Comparison of ENCODE assay signal across 16 cellular contexts in the genomic region with DNA sequence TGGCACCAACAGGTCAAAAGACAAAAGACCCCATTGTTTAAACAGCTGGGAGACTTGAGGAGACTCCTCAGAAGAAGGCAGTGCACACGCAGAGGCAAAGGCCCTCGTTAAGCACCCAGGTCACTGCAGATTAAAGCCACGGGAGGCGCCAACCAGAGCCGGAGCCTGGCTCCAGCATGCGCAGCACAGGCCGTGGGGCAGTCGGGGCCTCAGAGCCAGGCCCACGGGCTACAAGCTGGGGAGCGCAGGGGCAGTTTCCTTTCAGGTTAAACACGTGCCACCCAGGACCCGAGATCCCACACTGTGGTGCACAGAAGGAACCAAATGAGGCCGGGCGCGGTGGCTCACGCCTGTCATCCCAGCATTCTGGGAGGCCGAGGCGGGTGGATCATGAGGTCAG. TPM values are rescaled to one million over a fixed set of nuclear protein-coding genes. Genes with fewer than 3 reads are reported as not detected.
"Had no signal": no experiment of that assay in that cellular context is flagged by ENCODE, and none has a peak within 500 bp of the region (broad histone marks: within the 10 kb centered on the region; RNA-seq: fewer than 3 reads in every experiment).

No MANE protein-coding gene starts in this region.

- H3K27me3 Mint-ChIP-seq: activated CD4-positive, alpha-beta T cell treated with anti-CD3 and anti-CD28 coated beads, Interleukin-2, amount 10 ng/mL, durations not matched to agents 7 days and 5 days; activated naive CD4-positive, alpha-beta T cell treated with anti-CD3 and anti-CD28 coated beads, Interleukin-2, amount 10 ng/mL, durations not matched to agents 7 days and 5 days; activated naive CD8-positive, alpha-beta T cell treated with anti-CD3 and anti-CD28 coated beads, Interleukin-2, amount 50 U/mL, for 24 hours; stimulated activated naive CD8-positive, alpha-beta T cell treated with anti-CD3 and anti-CD28 coated beads, Interleukin-15, Interleukin-2, amounts not matched to agents 100 ng/mL and 50 ng/mL, for 24 hours; T-cell had no signal

- DNase-seq: activated CD4-positive, alpha-beta T cell treated with anti-CD3 and anti-CD28 coated beads, Interleukin-2, amount 10 ng/mL, durations not matched to agents 7 days and 5 days; activated CD8-positive, alpha-beta T cell treated with anti-CD3 and anti-CD28 coated beads, Interleukin-2, amount 10 ng/mL, durations not matched to agents 7 days and 5 days; activated effector memory CD4-positive, alpha-beta T cell treated with Interleukin-2 at 50 U/mL for 16 hours; activated naive CD4-positive, alpha-beta T cell treated with anti-CD3 and anti-CD28 coated beads, Interleukin-2, amount 10 ng/mL, durations not matched to agents 7 days and 5 days; activated naive CD8-positive, alpha-beta T cell treated with anti-CD3 and anti-CD28 coated beads, Interleukin-2, amount 50 U/mL, for 24 hours; activated T-cell treated with anti-CD3 and anti-CD28 coated beads, Interleukin-2, amount 50 U/mL, for 48 hours; effector CD8-positive, alpha-beta T cell; left colon; nucleus accumbens; retina; T-cell had no signal

- H3K36me3 Mint-ChIP-seq: T-cell had no signal

- H3K27ac ChIP-seq: ascending aorta had no signal

- H3K9me3 ChIP-seq: ascending aorta, upper lobe of left lung had no signal

- ATAC-seq: activated CD8-positive, alpha-beta T cell treated with anti-CD3 and anti-CD28 coated beads, Interleukin-2, amount 10 ng/mL, durations not matched to agents 7 days and 5 days; activated naive CD8-positive, alpha-beta T cell treated with anti-CD3 and anti-CD28 coated beads, Interleukin-2, amount 50 U/mL, for 24 hours; left colon; T-cell had no signal

- H3K36me3 ChIP-seq: ascending aorta had no signal

- H3K9me3 Mint-ChIP-seq: activated CD4-positive, alpha-beta T cell treated with anti-CD3 and anti-CD28 coated beads, Interleukin-2, amount 10 ng/mL, durations not matched to agents 7 days and 5 days; activated naive CD4-positive, alpha-beta T cell treated with anti-CD3 and anti-CD28 coated beads, Interleukin-2, amount 10 ng/mL, durations not matched to agents 7 days and 5 days; activated naive CD8-positive, alpha-beta T cell treated with anti-CD3 and anti-CD28 coated beads, Interleukin-2, amount 50 U/mL, for 24 hours; nephron; stimulated activated naive CD8-positive, alpha-beta T cell treated with anti-CD3 and anti-CD28 coated beads, Interleukin-15, Interleukin-2, amounts not matched to agents 100 ng/mL and 50 ng/mL, for 24 hours; T-cell had no signal

- H3K4me3 ChIP-seq: ascending aorta, lung, upper lobe of left lung had no signal

- H3K4me3 Mint-ChIP-seq: activated CD4-positive, alpha-beta T cell treated with anti-CD3 and anti-CD28 coated beads, Interleukin-2, amount 10 ng/mL, durations not matched to agents 7 days and 5 days; activated CD8-positive, alpha-beta T cell treated with anti-CD3 and anti-CD28 coated beads, Interleukin-2, amount 10 ng/mL, durations not matched to agents 7 days and 5 days; activated naive CD4-positive, alpha-beta T cell treated with anti-CD3 and anti-CD28 coated beads, Interleukin-2, amount 10 ng/mL, durations not matched to agents 7 days and 5 days; activated naive CD8-positive, alpha-beta T cell treated with anti-CD3 and anti-CD28 coated beads, Interleukin-2, amount 50 U/mL, for 24 hours; stimulated activated naive CD8-positive, alpha-beta T cell treated with anti-CD3 and anti-CD28 coated beads, Interleukin-15, Interleukin-2, amounts not matched to agents 100 ng/mL and 50 ng/mL, for 24 hours; T-cell had no signal

- H3K27me3 ChIP-seq: ascending aorta, upper lobe of left lung had no signal

- H3K27ac Mint-ChIP-seq: activated CD8-positive, alpha-beta T cell treated with anti-CD3 and anti-CD28 coated beads, Interleukin-2, amount 10 ng/mL, durations not matched to agents 7 days and 5 days; activated naive CD4-positive, alpha-beta T cell treated with anti-CD3 and anti-CD28 coated beads, Interleukin-2, amount 10 ng/mL, durations not matched to agents 7 days and 5 days; activated naive CD8-positive, alpha-beta T cell treated with anti-CD3 and anti-CD28 coated beads, Interleukin-2, amount 50 U/mL, for 24 hours; stimulated activated naive CD8-positive, alpha-beta T cell treated with anti-CD3 and anti-CD28 coated beads, Interleukin-15, Interleukin-2, amounts not matched to agents 100 ng/mL and 50 ng/mL, for 24 hours had no signal

RNA-seq across cellular contexts. Expression of a gene that starts 27.8 kb away (rescaled TPM):
- total RNA-seq: ascending aorta had no signal
